Comparison of ENCODE assay signal across 8 cellular contexts in the genomic region with DNA sequence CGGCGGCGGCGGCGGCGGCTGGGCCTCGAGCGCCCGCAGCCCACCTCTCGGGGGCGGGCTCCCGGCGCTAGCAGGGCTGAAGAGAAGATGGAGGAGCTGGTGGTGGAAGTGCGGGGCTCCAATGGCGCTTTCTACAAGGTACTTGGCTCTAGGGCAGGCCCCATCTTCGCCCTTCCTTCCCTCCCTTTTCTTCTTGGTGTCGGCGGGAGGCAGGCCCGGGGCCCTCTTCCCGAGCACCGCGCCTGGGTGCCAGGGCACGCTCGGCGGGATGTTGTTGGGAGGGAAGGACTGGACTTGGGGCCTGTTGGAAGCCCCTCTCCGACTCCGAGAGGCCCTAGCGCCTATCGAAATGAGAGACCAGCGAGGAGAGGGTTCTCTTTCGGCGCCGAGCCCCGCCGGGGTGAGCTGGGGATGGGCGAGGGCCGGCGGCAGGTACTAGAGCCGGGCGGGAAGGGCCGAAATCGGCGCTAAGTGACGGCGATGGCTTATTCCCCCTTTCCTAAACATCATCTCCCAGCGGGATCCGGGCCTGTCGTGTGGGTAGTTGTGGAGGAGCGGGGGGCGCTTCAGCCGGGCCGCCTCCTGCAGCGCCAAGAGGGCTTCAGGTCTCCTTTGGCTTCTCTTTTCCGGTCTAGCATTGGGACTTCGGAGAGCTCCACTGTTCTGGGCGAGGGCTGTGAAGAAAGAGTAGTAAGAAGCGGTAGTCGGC. TPM values are rescaled to one million over a fixed set of nuclear protein-coding genes. Genes with fewer than 3 reads are reported as not detected.
DNase-seq lines count a peak whose midpoint lies in the region; ATAC-seq and TF ChIP-seq lines count a peak whose summit lies in the region.

No MANE protein-coding gene starts in this region.

- ATAC-seq in GM19438 (IDR thresholded peaks at IDR 0.05; ENCODE audit: low read depth, unreplicated experiment) (peak; percentile 50), HG03457 (IDR thresholded peaks at IDR 0.05; ENCODE audit: unreplicated experiment) (peak; percentile 18), RWPE2 (ENCODE audit: low read depth) (peak; percentile 53), right cardiac atrium (peak; percentile 64 to 66)

- H3K27ac ChIP-seq in RWPE2 (ENCODE audit: poor library complexity, severe bottlenecking) (peak overlapping the region; percentile 58), ascending aorta (peak overlapping the region; percentile 77 to 97), right cardiac atrium (ENCODE audit: low read length) (peak overlapping the region; percentile 91), prostate gland (peak overlapping the region; percentile 91)

- no peak for TF ChIP-seq POLR2A in prostate gland (IDR thresholded peaks at IDR 0.05)

- H3K36me3 ChIP-seq in RWPE2 (ENCODE audit: low read depth) (no peaks in the 10 kb centered on the region), ascending aorta (no peaks in the 10 kb centered on the region), prostate gland (no peaks in the 10 kb centered on the region)

- H3K9me3 ChIP-seq in RWPE2 (ENCODE audit: severe bottlenecking) (no peaks in the 10 kb centered on the region), ascending aorta (no peaks in the 10 kb centered on the region), right cardiac atrium (ENCODE audit: control insufficient read depth, low read length) (no peaks in the 10 kb centered on the region), prostate gland (no peaks in the 10 kb centered on the region)

- DNase-seq in DMS114 treated with DMSO at 0.1 percent for 48 hours (lab: John Stamatoyannopoulos, UW; ENCODE audit: unreplicated experiment) (peak; percentile 36), RWPE2 (ENCODE audit: low spot score) (no peak), ascending aorta (ENCODE audit: low spot score in 2 of 2) (no peak), right cardiac atrium (peak; percentile 16 to 71 (median 66)), prostate gland (ENCODE audit: low spot score) (peak; percentile 6), NCI-H128 (lab: John Stamatoyannopoulos, UW; ENCODE audit: unreplicated experiment) (no peak)

- H3K4me3 ChIP-seq in RWPE2 (ENCODE audit: severe bottlenecking) (peak overlapping the region; percentile 76), ascending aorta (peak overlapping the region; percentile 58 to 86), right cardiac atrium (ENCODE audit: low read length) (peak overlapping the region; percentile 98), prostate gland (peak overlapping the region; percentile 51 to 64)

- WGBS in right cardiac atrium, result 0% methylated on average over 45 of the region's 58 CpGs
- 0% methylated on average over 40 of the region's 58 CpGs for WGBS in prostate gland

- intact Hi-C loops in ascending aorta (cut with DNase I) (no loop called here), right cardiac atrium (cut with DNase I) (no loop called here), prostate gland (cut with DNase I) (no loop called here)

- H3K4me1 ChIP-seq in RWPE2 (ENCODE audit: insufficient read depth, poor library complexity, severe bottlenecking) (peaks cover 8% of the 10 kb centered on the region), ascending aorta (no peaks in the 10 kb centered on the region), right cardiac atrium (ENCODE audit: control insufficient read depth, insufficient read depth, low read length) (peaks cover 3% of the 10 kb centered on the region), prostate gland (replicated peaks) (no peaks in the 10 kb centered on the region)

- no peak for TF ChIP-seq CTCF in RWPE2 (IDR thresholded peaks at IDR 0.05; ENCODE audit: poor library complexity, severe bottlenecking)
- no peak for TF ChIP-seq CTCF in ascending aorta (IDR thresholded peaks at IDR 0.05)
- no peak for TF ChIP-seq CTCF in prostate gland (IDR thresholded peaks at IDR 0.05)

- H3K27me3 ChIP-seq in RWPE2 (ENCODE audit: insufficient read depth, poor library complexity, severe bottlenecking) (no peaks in the 10 kb centered on the region), ascending aorta (no peaks in the 10 kb centered on the region), right cardiac atrium (ENCODE audit: control insufficient read depth, insufficient read depth) (no peaks in the 10 kb centered on the region), prostate gland (replicated peaks; ENCODE audit: insufficient read depth) (no peaks in the 10 kb centered on the region)

RNA-seq across cellular contexts. Expression of a gene that starts 0.5 kb away (rescaled TPM):
- total RNA-seq in ascending aorta (10.7 TPM), right cardiac atrium (10 to 100 TPM; 33.8 to 42.9 (median 38.1) TPM), prostate gland (10 to 100 TPM; 22.0 to 34.6 TPM)
- 18.5 TPM for polyA plus RNA-seq in right cardiac atrium

Comparison
In these comparisons a context has a peak if more than half of its experiments do, and no peak if none do; other contexts are left out.
1. DNase-seq: peak in DMS114 treated with DMSO at 0.1 percent for 48 hours (single experiment), right cardiac atrium (3 of 3) and prostate gland (single experiment); none in RWPE2 (single experiment), ascending aorta (0 of 2) and NCI-H128 (single experiment).
2. Peak in every context shown above with its lines, with median percentiles within 50 percentile points of each other: ATAC-seq, H3K27ac ChIP-seq and H3K4me3 ChIP-seq.